20 cellular contexts compared by ENCODE assay signal in the genomic region with DNA sequence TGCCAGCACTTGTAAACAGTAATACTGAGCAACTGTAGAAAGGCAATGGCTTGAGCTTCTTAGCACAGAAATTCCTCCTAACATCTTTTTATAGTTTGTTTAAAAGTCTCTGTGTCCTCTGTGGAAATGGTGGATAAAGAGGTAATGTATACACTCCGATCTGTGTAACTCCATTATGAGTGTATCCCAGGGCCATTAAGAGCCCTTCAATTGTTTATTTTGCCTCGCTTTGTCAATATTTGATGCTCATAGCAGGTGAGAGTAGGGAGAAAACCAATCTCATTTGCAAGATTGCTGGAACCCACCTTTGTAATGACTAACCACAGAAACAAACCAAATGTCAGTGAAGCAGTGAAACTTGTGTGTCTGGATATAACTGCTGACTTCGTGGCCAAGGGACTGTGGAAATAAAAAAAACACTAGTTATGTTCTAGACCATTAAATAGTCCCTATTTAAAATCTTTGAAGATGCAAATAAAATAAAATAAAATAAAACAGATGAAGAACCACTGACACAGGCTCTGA.
A peak's percentile ranks its signal among the peaks of the same experiment; 100 is the strongest.
DNase-seq lines count a peak whose midpoint lies in the region; ATAC-seq, FAIRE-seq and TF ChIP-seq lines count a peak whose summit lies in the region.
"Had no signal": no experiment of that assay in that cellular context is flagged by ENCODE, and none has a peak within 500 bp of the region (broad histone marks: within the 10 kb centered on the region; RNA-seq: fewer than 3 reads in every experiment).

No MANE protein-coding gene starts in this region.

- peaks cover 0 to 3% of the 10 kb centered on the region in 2 donors for H3K27me3 ChIP-seq in left lung
- H3K27me3 ChIP-seq: gastroesophageal sphincter, SJSA1, vagina had no signal

- H3K4me3 Mint-ChIP-seq in CD14-positive monocyte = no peak overlapping the region
- H3K4me3 Mint-ChIP-seq: natural killer cell; stimulated activated naive CD8-positive, alpha-beta T cell treated with anti-CD3 and anti-CD28 coated beads, Interleukin-15, amount 100 ng/mL, for 72 hours had no signal

- no peaks in the 10 kb centered on the region for H3K4me1 Mint-ChIP-seq in CD14-positive monocyte
- H3K4me1 Mint-ChIP-seq: natural killer cell; stimulated activated naive CD8-positive, alpha-beta T cell treated with anti-CD3 and anti-CD28 coated beads, Interleukin-15, amount 100 ng/mL, for 72 hours had no signal

- no peaks in the 10 kb centered on the region for H3K36me3 ChIP-seq in left lung
- H3K36me3 ChIP-seq: gastroesophageal sphincter, SJSA1, vagina had no signal

- H3K27ac Mint-ChIP-seq in CD14-positive monocyte = no peak overlapping the region
- H3K27ac Mint-ChIP-seq: natural killer cell; stimulated activated naive CD8-positive, alpha-beta T cell treated with anti-CD3 and anti-CD28 coated beads, Interleukin-15, amount 100 ng/mL, for 72 hours had no signal

- no peaks in the 10 kb centered on the region for H3K4me1 ChIP-seq in left lung
- H3K4me1 ChIP-seq: gastroesophageal sphincter, SJSA1, vagina had no signal

- no peaks in the 10 kb centered on the region for H3K36me3 Mint-ChIP-seq in CD14-positive monocyte
- H3K36me3 Mint-ChIP-seq: natural killer cell had no signal

- H3K27me3 Mint-ChIP-seq in CD14-positive monocyte (ENCODE audit: low read depth in 3 of 3) = peaks cover 0 to 4% (median 0%) of the 10 kb centered on the region in 3 donors
- H3K27me3 Mint-ChIP-seq: stimulated activated naive CD8-positive, alpha-beta T cell treated with anti-CD3 and anti-CD28 coated beads, Interleukin-15, amount 100 ng/mL, for 72 hours had no signal

- H3K9me3 ChIP-seq in left lung = no peaks in the 10 kb centered on the region
- H3K9me3 ChIP-seq: gastroesophageal sphincter, SJSA1, vagina had no signal

- H3K9me3 Mint-ChIP-seq in CD14-positive monocyte = peaks cover 0 to 11% (median 0%) of the 10 kb centered on the region in 7 donors
- H3K9me3 Mint-ChIP-seq: stimulated activated naive CD8-positive, alpha-beta T cell treated with anti-CD3 and anti-CD28 coated beads, Interleukin-15, amount 100 ng/mL, for 72 hours had no signal

- TF ChIP-seq POLR2A in GM12892 (IDR thresholded peaks at IDR 0.05; ENCODE audit: low read depth, low read length) = no peak

- H3K27ac ChIP-seq in left lung = no peak overlapping the region
- H3K27ac ChIP-seq: gastroesophageal sphincter, GM23248, SJSA1, vagina had no signal

- intact Hi-C loops in left lung (cut with DNase I) = no loop called here
- intact Hi-C loops in CD14-positive monocyte (cut with micrococcal nuclease) = no loop called here

- peak; percentile 76 for ATAC-seq in GM18867 (IDR thresholded peaks at IDR 0.05; ENCODE audit: unreplicated experiment)
- peak; percentile 96 for ATAC-seq in left lung
- no peak for ATAC-seq in GM19023 (IDR thresholded peaks at IDR 0.05; ENCODE audit: unreplicated experiment)
- ATAC-seq: gastroesophageal sphincter; natural killer cell; stimulated activated naive CD8-positive, alpha-beta T cell treated with anti-CD3 and anti-CD28 coated beads, Interleukin-15, amount 100 ng/mL, for 72 hours had no signal

- H3K4me3 ChIP-seq in left lung = no peak overlapping the region
- H3K4me3 ChIP-seq: gastroesophageal sphincter, GM23248, SJSA1, vagina had no signal

- peak; percentile 97 for DNase-seq in NCI-H1092 treated with DMSO at 0.1 percent for 48 hours (lab: John Stamatoyannopoulos, UW)
- DNase-seq in NCI-H345 (lab: John Stamatoyannopoulos, UW) = peak; percentile 93
- DNase-seq in left lung = no peak
- no peak for DNase-seq in CD14-positive monocyte (ENCODE audit: low spot score)
- no peak for DNase-seq in SIG-M5 treated with dmso at 0.1 percent for 504 hours (lab: John Stamatoyannopoulos, UW; ENCODE audit: unreplicated experiment)
- no peak for DNase-seq in GM12892 (ENCODE audit: insufficient read length)
- DNase-seq: activated CD4-positive, alpha-beta T cell treated with anti-CD3 and anti-CD28 coated beads for 4 hours; activated naive CD4-positive, alpha-beta T cell treated with anti-CD3 and anti-CD28 coated beads, Interleukin-2, amount 50 U/mL, for 16 hours; GM23248; IMR-90; natural killer cell; NCI-H1048; stimulated activated CD4-positive, alpha-beta T cell treated with anti-CD3 and anti-CD28 coated beads, Interleukin-15, amount 100 ng/mL, for 24 hours; stimulated activated naive CD8-positive, alpha-beta T cell treated with anti-CD3 and anti-CD28 coated beads, Interleukin-15, amount 100 ng/mL, for 72 hours; T-helper 9 cell had no signal

- no peak for FAIRE-seq in GM12892 (lab: Jason Lieb, UNC)

- TF ChIP-seq CTCF in left lung (IDR thresholded peaks at IDR 0.05) = no peak
- TF ChIP-seq CTCF in CD14-positive monocyte (IDR thresholded peaks at IDR 0.05) = no peak

Comparison
In these comparisons a context has a peak if more than half of its experiments do, and no peak if none do; other contexts are left out.
1. DNase-seq: peak in NCI-H1092 treated with DMSO at 0.1 percent for 48 hours (single experiment) and NCI-H345 (single experiment); none in left lung (0 of 2), CD14-positive monocyte (single experiment), SIG-M5 treated with dmso at 0.1 percent for 504 hours (single experiment) and GM12892 (single experiment).